In genomic region chr2:163665051-163665450, GRCh38 we compare ENCODE assay signal across 1 cellular context.
TF ChIP-seq lines count a peak whose summit lies in the region.

No MANE protein-coding gene starts in this region.

TF ChIP-seq in HepG2, 621 proteins besides CTCF, POLR2A, EP300 and RAD21:
- TF ChIP-seq STAT6 (CRISPR knock-in tag; IDR thresholded peaks at IDR 0.05; ENCODE audit: borderline replicate concordance) = no peak
- TF ChIP-seq ARID5B (CRISPR knock-in tag; IDR thresholded peaks at IDR 0.05) = 0 out of 2 replicates have a peak, but pooled peaks have one; percentile 0
